ENCODE assay signal across 8 cellular contexts in genomic region chr16:10895053-10895946, GRCh38.
DNase-seq lines count a peak whose midpoint lies in the region.

No MANE protein-coding gene starts in this region.

- CTCF ChIA-PET in activated naive CD4-positive, alpha-beta T cell treated with anti-CD3 and anti-CD28 coated beads, Interleukin-2, amount 10 ng/mL, durations not matched to agents 7 days and 5 days (lab: Charles Lee): no interaction called here

- DNase-seq in AG20443 (ENCODE audit: low spot score) (peak; percentile 81), islet precursor cell (peak; percentile 83), medulla oblongata (ENCODE audit: extremely low spot score) (no peak), CD1c-positive myeloid dendritic cell (ENCODE audit: extremely low spot score) (no peak), DMS114 treated with DMSO at 0.1 percent for 48 hours (lab: John Stamatoyannopoulos, UW; ENCODE audit: unreplicated experiment) (no peak), DMS79 treated with DMSO at 0.1 percent for 48 hours (lab: John Stamatoyannopoulos, UW) (no peak)
- peak; percentile 69 for DNase-seq in activated naive CD4-positive, alpha-beta T cell treated with anti-CD3 and anti-CD28 coated beads, Interleukin-2, amount 10 ng/mL, durations not matched to agents 7 days and 5 days

- H3K27ac ChIP-seq in HUES6 (ENCODE audit: low read depth, low read length): no peak overlapping the region

- H3K27me3 ChIP-seq in HUES6 (ENCODE audit: control insufficient read depth, insufficient read depth, low read length): peaks cover 9% of the 10 kb centered on the region; the same call in 1 of the 2 replicates

- peaks cover 9% of the 10 kb centered on the region for H3K27me3 Mint-ChIP-seq in activated naive CD4-positive, alpha-beta T cell treated with anti-CD3 and anti-CD28 coated beads, Interleukin-2, amount 10 ng/mL, durations not matched to agents 7 days and 5 days

- peaks cover 12% of the 10 kb centered on the region for H3K4me1 Mint-ChIP-seq in activated naive CD4-positive, alpha-beta T cell treated with anti-CD3 and anti-CD28 coated beads, Interleukin-2, amount 10 ng/mL, durations not matched to agents 7 days and 5 days

- peaks cover 36% of the 10 kb centered on the region for H3K36me3 Mint-ChIP-seq in activated naive CD4-positive, alpha-beta T cell treated with anti-CD3 and anti-CD28 coated beads, Interleukin-2, amount 10 ng/mL, durations not matched to agents 7 days and 5 days

- no peak overlapping the region for H3K4me3 Mint-ChIP-seq in activated naive CD4-positive, alpha-beta T cell treated with anti-CD3 and anti-CD28 coated beads, Interleukin-2, amount 10 ng/mL, durations not matched to agents 7 days and 5 days

- no peak overlapping the region for H3K27ac Mint-ChIP-seq in activated naive CD4-positive, alpha-beta T cell treated with anti-CD3 and anti-CD28 coated beads, Interleukin-2, amount 10 ng/mL, durations not matched to agents 7 days and 5 days

- H3K4me3 ChIP-seq in HUES6 (ENCODE audit: low read depth, low read length): 0 out of 2 replicates have a peak overlapping the region, but pooled peaks have one; percentile 23

- H3K9me3 ChIP-seq in HUES6 (ENCODE audit: control insufficient read depth, insufficient read depth, low read depth, low read length): no peaks in the 10 kb centered on the region

- H3K4me1 ChIP-seq in HUES6 (ENCODE audit: control insufficient read depth, insufficient read depth, low read length): peaks cover 6% of the 10 kb centered on the region

- H3K36me3 ChIP-seq in HUES6 (ENCODE audit: control insufficient read depth, insufficient read depth, low read length): no peaks in the 10 kb centered on the region

- no peak overlapping the region for H3K9ac ChIP-seq in HUES6 (ENCODE audit: low read length)

- no peaks in the 10 kb centered on the region for H3K9me3 Mint-ChIP-seq in activated naive CD4-positive, alpha-beta T cell treated with anti-CD3 and anti-CD28 coated beads, Interleukin-2, amount 10 ng/mL, durations not matched to agents 7 days and 5 days

Comparison
In these comparisons a context has a peak if more than half of its experiments do, and no peak if none do; other contexts are left out.
1. DNase-seq: peak in AG20443 (single experiment), activated naive CD4-positive, alpha-beta T cell treated with anti-CD3 and anti-CD28 coated beads, Interleukin-2, amount 10 ng/mL, durations not matched to agents 7 days and 5 days (single experiment) and islet precursor cell (single experiment); none in medulla oblongata (single experiment), CD1c-positive myeloid dendritic cell (single experiment), DMS114 treated with DMSO at 0.1 percent for 48 hours (single experiment) and DMS79 treated with DMSO at 0.1 percent for 48 hours (single experiment).